ENCODE assay signal across 8 cellular contexts in the genomic region with DNA sequence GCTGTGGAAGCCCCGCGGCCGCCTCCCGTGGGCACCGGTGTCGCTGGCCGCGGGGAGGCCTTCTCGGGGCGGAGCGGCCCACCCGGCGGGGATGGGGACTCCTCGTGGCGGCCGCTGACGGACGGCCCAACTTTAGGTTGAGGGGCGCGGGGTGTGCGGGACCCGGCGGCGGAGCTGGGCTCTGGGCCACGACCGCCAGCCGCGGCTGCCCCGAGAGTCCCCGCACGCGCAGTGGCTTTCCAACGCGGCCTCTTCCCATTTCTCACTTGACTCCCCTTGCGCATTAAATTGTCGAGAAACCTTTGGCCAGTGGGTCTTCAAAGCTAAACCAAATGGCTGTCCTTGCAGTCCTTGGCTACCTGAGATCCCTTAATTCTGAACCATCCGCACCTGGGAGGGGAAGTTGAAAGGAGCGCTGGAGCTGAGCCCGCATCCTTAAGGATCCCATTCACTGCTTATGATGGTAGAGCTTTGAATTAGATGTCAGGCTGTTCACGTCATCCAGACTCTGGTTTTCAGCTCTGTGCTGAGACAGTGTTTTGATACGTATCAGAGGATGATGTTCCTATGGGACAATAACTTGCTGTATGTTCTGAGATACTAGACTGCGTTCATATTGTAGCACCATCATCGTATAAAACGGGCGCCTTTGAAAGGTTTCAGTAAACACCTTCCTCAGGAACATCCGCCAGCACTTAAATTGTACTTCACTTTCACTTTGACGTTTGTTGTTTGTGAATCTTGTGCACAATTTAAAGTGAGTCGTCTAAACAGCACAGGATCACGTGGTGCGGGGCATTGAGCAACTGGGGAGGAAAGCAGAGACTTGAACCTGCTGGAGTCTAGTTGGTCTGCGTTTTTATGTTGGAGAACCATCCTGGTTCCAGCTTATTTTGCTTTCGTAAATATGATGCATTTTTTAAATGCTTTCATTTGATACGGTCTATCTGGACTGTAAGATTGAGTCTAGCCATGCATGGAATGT. TPM values are rescaled to one million over a fixed set of nuclear protein-coding genes. Genes with fewer than 3 reads are reported as not detected.
DNase-seq lines count a peak whose midpoint lies in the region; ATAC-seq, FAIRE-seq and TF ChIP-seq lines count a peak whose summit lies in the region.

No MANE protein-coding gene starts in this region.

- H3K36me3 ChIP-seq in ES-I3 (ENCODE audit: insufficient read depth, low read length) (no peaks in the 10 kb centered on the region), endodermal cell (ENCODE audit: control insufficient read depth, insufficient read depth, low read length) (no peaks in the 10 kb centered on the region)

- H3K4me1 ChIP-seq in ES-I3 (ENCODE audit: insufficient read depth, low read length): no peaks in the 10 kb centered on the region
- H3K4me1 ChIP-seq in endodermal cell (ENCODE audit: control insufficient read depth, insufficient read depth, low read length): peaks cover 3% of the 10 kb centered on the region

- WGBS in endodermal cell (ENCODE audit: insufficient coverage in 1 of 2, insufficient read length in 1 of 2), 2 experiments: 28 to 43% methylated on average over 32 to 53 of the region's 53 CpGs

- H3K9me3 Mint-ChIP-seq in endodermal cell: no peaks in the 10 kb centered on the region
- H3K9me3 Mint-ChIP-seq in mesothelial cell of epicardium: no peaks in the 10 kb centered on the region

- no peak for TF ChIP-seq POLR2A in H54 (IDR thresholded peaks at IDR 0.05; ENCODE audit: low read depth, low read length)

- H3K27me3 Mint-ChIP-seq in endodermal cell (ENCODE audit: insufficient read depth) (peaks cover 71% of the 10 kb centered on the region), mesothelial cell of epicardium (ENCODE audit: low read depth) (no peaks in the 10 kb centered on the region)

- peak; percentile 90 for FAIRE-seq in H54 (lab: Jason Lieb, UNC)

- H3K9ac ChIP-seq in ES-I3 (ENCODE audit: low read depth, low read length): peak overlapping the region; percentile 66; the same call in 1 of the 2 replicates
- H3K9ac ChIP-seq in endodermal cell (ENCODE audit: extremely low read depth, low read length, poor library complexity, severe bottlenecking): peak overlapping the region; percentile 6

- no peak for ATAC-seq in HG02840 (IDR thresholded peaks at IDR 0.05; ENCODE audit: low FRiP score, unreplicated experiment)

- H3K4me1 Mint-ChIP-seq in endodermal cell: peaks cover 11% of the 10 kb centered on the region
- H3K4me1 Mint-ChIP-seq in mesothelial cell of epicardium: peaks cover 33% of the 10 kb centered on the region

- no peak for TF ChIP-seq CTCF in endodermal cell (conservative IDR thresholded peaks at IDR 0.05)
- no peak for TF ChIP-seq CTCF in mesothelial cell of epicardium (IDR thresholded peaks at IDR 0.05; ENCODE audit: unreplicated experiment)

- no peaks in the 10 kb centered on the region for H3K36me3 Mint-ChIP-seq in endodermal cell (ENCODE audit: low read depth)
- H3K36me3 Mint-ChIP-seq in mesothelial cell of epicardium: no peaks in the 10 kb centered on the region

- H3K9me3 ChIP-seq in ES-I3 (ENCODE audit: control insufficient read depth, insufficient read depth, low read length) (no peaks in the 10 kb centered on the region), endodermal cell (ENCODE audit: control insufficient read depth, low read length) (no peaks in the 10 kb centered on the region)

- H3K27ac Mint-ChIP-seq in endodermal cell (no peak overlapping the region), mesothelial cell of epicardium (peak overlapping the region; percentile 89)

- H3K27ac ChIP-seq in endodermal cell (ENCODE audit: low read depth, low read length): no peak overlapping the region

- peaks cover 25% of the 10 kb centered on the region for H3K27me3 ChIP-seq in endodermal cell (ENCODE audit: control insufficient read depth, insufficient read depth, low read length, poor library complexity, severe bottlenecking)

- DNase-seq in H54 (ENCODE audit: insufficient read length, low spot score) (peak; percentile 69), NCI-H2171 (lab: John Stamatoyannopoulos, UW) (peak; percentile 39), endodermal cell (peak; percentile 60), mesothelial cell of epicardium (ENCODE audit: low spot score in 2 of 2, unreplicated experiment in 2 of 2) (peak; percentile 23 to 48)
- peak; percentile 28 for DNase-seq in activated CD8-positive, alpha-beta memory T cell treated with anti-CD3 and anti-CD28 coated beads, Interleukin-2, amount 50 U/mL, for 1 hour (ENCODE audit: extremely low read depth)
- DNase-seq in stimulated activated CD8-positive, alpha-beta memory T cell treated with anti-CD3 and anti-CD28 coated beads, Interleukin-2, amount 100 ng/mL, for 1 hour (ENCODE audit: low read depth in 2 of 2): peak; percentile 34 to 38

- H3K4me3 Mint-ChIP-seq in endodermal cell (peak overlapping the region; percentile 71), mesothelial cell of epicardium (peak overlapping the region; percentile 86)

- peak overlapping the region; percentile 69 for H3K4me3 ChIP-seq in endodermal cell (ENCODE audit: low read length)

RNA-seq across cellular contexts. Expression of gene CLIP4, which starts 0.9 kb away (rescaled TPM):
- total RNA-seq in endodermal cell (10 to 100 TPM in 1 of 2 donors, 1 to 10 TPM in 1; 8.0 to 10.9 TPM), mesothelial cell of epicardium (28.7 to 31.7 TPM (median 28.8 TPM) in 3 replicates)
- polyA plus RNA-seq in endodermal cell (2013, experiment 1 of 2): 3.6 TPM
- polyA plus RNA-seq in endodermal cell (2013, experiment 2 of 2): 3.8 TPM

RNA-seq across cellular contexts. Expression of gene PCARE, which starts 41.8 kb away (rescaled TPM):
- under 1 TPM in 1 of 2 donors, not detected in 1; 0.09 TPM for total RNA-seq in endodermal cell
- polyA plus RNA-seq in endodermal cell (2013, experiment 1 of 2): 0.04 TPM
- 0.08 TPM for polyA plus RNA-seq in endodermal cell (2013, experiment 2 of 2)
- total RNA-seq in mesothelial cell of epicardium: 0.07 to 0.22 TPM (median 0.09 TPM) in 3 replicates
